ENCODE assay signal across 9 cellular contexts in the genomic region with DNA sequence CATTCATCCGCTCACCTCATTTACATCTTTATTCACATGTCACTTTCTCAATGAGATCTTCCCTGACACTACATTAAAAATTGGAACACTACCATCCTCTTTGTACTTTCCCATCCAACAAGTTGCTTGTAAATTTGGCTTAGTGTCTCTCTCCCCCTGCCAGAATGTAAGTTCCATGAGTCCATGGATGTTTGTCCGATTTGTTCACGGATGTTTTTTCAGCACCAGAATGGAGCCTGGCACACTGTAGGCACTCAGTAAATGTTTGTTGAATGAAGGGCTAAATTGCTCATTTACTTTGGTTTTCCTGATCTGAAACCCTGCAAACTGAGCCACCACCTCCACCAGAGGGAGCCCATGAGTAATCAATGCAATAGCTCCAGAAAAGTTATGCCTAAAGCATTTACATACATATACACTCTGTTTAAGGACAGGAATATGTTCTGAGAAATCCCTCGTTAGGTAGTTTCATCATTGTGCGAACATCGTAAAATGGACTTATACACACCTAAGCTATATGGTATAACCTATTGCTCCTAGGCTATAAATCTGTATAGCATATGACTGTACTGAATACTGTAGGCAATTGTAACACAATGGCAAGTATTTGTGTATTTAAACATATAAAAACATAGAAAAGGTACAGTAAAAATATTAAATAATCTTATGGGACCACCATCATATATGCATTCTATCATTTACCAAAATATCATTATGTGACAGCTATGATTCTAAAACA. TPM values are rescaled to one million over a fixed set of nuclear protein-coding genes. Genes with fewer than 3 reads are reported as not detected.
DNase-seq lines count a peak whose midpoint lies in the region; ATAC-seq and TF ChIP-seq lines count a peak whose summit lies in the region.
"Had no signal": no experiment of that assay in that cellular context is flagged by ENCODE, and none has a peak within 500 bp of the region (broad histone marks: within the 10 kb centered on the region; RNA-seq: fewer than 3 reads in every experiment).

No MANE protein-coding gene starts in this region.

- intact Hi-C loops in Calu3 (cut with micrococcal nuclease; ENCODE audit: unreplicated experiment): loop anchor here (1.0 to 5.0 kb wide), 2 partner anchors 101 to 118 kb away; no protein-coding TSS in a partner anchor

- H3K4me3 Mint-ChIP-seq in Calu3 (ENCODE audit: low read depth, unreplicated experiment): no peak overlapping the region
- peak overlapping the region; percentile 53 for H3K4me3 Mint-ChIP-seq in osteocyte (ENCODE audit: unreplicated experiment)
- H3K4me3 Mint-ChIP-seq in type B pancreatic cell: peak overlapping the region; percentile 84

- in situ Hi-C loops in KBM-7 (cut with MboI; ENCODE audit: low pct_unique_long_range_greater_than_20kb, low sequenced_read_pairs): no loop called here

- H3K4me1 Mint-ChIP-seq in Calu3 (ENCODE audit: low read depth, unreplicated experiment) (peaks cover 10% of the 10 kb centered on the region), osteocyte (ENCODE audit: unreplicated experiment) (peaks cover 18% of the 10 kb centered on the region), type B pancreatic cell (ENCODE audit: unreplicated experiment) (peaks cover 11% of the 10 kb centered on the region)

- H3K27me3 Mint-ChIP-seq in Calu3 (ENCODE audit: unreplicated experiment) (no peaks in the 10 kb centered on the region), osteocyte (ENCODE audit: unreplicated experiment) (peaks cover 22% of the 10 kb centered on the region), type B pancreatic cell (peaks cover 20% of the 10 kb centered on the region)

- CTCF ChIA-PET in Calu3 (lab: Charles Lee): interaction anchor here (1.0 to 2.2 kb wide), 6 partner anchors 12 to 277 kb away, joined by 3 to 23 read pairs (median 4); no protein-coding TSS in a partner anchor

- H3K27ac Mint-ChIP-seq in Calu3 (ENCODE audit: unreplicated experiment): peak overlapping the region; percentile 55
- H3K27ac Mint-ChIP-seq in osteocyte (ENCODE audit: unreplicated experiment): no peak overlapping the region
- peak overlapping the region; percentile 79 for H3K27ac Mint-ChIP-seq in type B pancreatic cell
- H3K27ac Mint-ChIP-seq: activated naive CD4-positive, alpha-beta T cell treated with anti-CD3 and anti-CD28 coated beads, Interleukin-2, amount 50 U/mL, for 72 hours had no signal

- no peak for ATAC-seq in HG02610 (IDR thresholded peaks at IDR 0.05; ENCODE audit: unreplicated experiment)

- H3K9me3 Mint-ChIP-seq in Calu3 (ENCODE audit: low read depth, unreplicated experiment): no peaks in the 10 kb centered on the region
- no peaks in the 10 kb centered on the region for H3K9me3 Mint-ChIP-seq in osteocyte (ENCODE audit: unreplicated experiment)
- no peaks in the 10 kb centered on the region for H3K9me3 Mint-ChIP-seq in type B pancreatic cell
- H3K9me3 Mint-ChIP-seq: activated naive CD4-positive, alpha-beta T cell treated with anti-CD3 and anti-CD28 coated beads, Interleukin-2, amount 50 U/mL, for 72 hours had no signal

- TF ChIP-seq CTCF in Calu3 (IDR thresholded peaks at IDR 0.05; ENCODE audit: unreplicated experiment) (peak; percentile 62), fibroblast of the aortic adventitia (IDR thresholded peaks at IDR 0.05; ENCODE audit: insufficient read depth, low read length) (peak; percentile 90), osteocyte (IDR thresholded peaks at IDR 0.05) (peak; percentile 83), type B pancreatic cell (conservative IDR thresholded peaks at IDR 0.05) (peak; percentile 85)

- no TSS peak for BruUV-seq in Calu3 (replicated peaks; lab: Mats Ljungman, UMichigan)

- H3K36me3 Mint-ChIP-seq in Calu3 (ENCODE audit: insufficient read depth, unreplicated experiment) (peaks cover 18% of the 10 kb centered on the region), osteocyte (ENCODE audit: unreplicated experiment) (no peaks in the 10 kb centered on the region), type B pancreatic cell (no peaks in the 10 kb centered on the region)

- no peak overlapping the region for H3K4me3 ChIP-seq in fibroblast of the aortic adventitia (ENCODE audit: low read depth, low read length)

- DNase-seq in Calu3 (peak; percentile 84), KBM-7 (peak; percentile 83), RPMI8226 (peak; percentile 86), activated T-helper 1 cell treated with Interleukin-2 at 50 U/mL for 16 hours (ENCODE audit: low read depth) (peak; percentile 60), fibroblast of the aortic adventitia (ENCODE audit: low read depth) (peak; percentile 82), osteocyte (ENCODE audit: extremely low spot score, unreplicated experiment) (no peak), type B pancreatic cell (ENCODE audit: extremely low spot score, unreplicated experiment) (peak; percentile 71)

RNA-seq across cellular contexts. Expression of gene EYA3, which starts 2.8 kb away (rescaled TPM):
- total RNA-seq in Calu3 (2022) (15.0 and 18.8 TPM in 2 replicates), fibroblast of the aortic adventitia (ENCODE audit: low replicate concordance) (12.3 and 21.9 TPM in 2 replicates), osteocyte (17.5 and 18.4 TPM in 2 replicates), type B pancreatic cell (ENCODE audit: low replicate concordance) (26.6 and 35.4 TPM in 2 replicates)
